1 cellular context compared by ENCODE assay signal in genomic region chr2:187415449-187415848, GRCh38.
TF ChIP-seq lines count a peak whose summit lies in the region.

No MANE protein-coding gene starts in this region.

TF ChIP-seq in HepG2, 621 proteins besides CTCF, POLR2A, EP300 and RAD21:
- TF ChIP-seq NPAS2 (CRISPR knock-in tag; IDR thresholded peaks at IDR 0.05; ENCODE audit: borderline replicate concordance), result no peak
- peak; percentile 51; the same call in 1 of the 2 replicates for TF ChIP-seq ATF7 (IDR thresholded peaks at IDR 0.05)
- no peak for TF ChIP-seq ATF7 (CRISPR knock-in tag; IDR thresholded peaks at IDR 0.05)
- TF ChIP-seq CREB1 (IDR thresholded peaks at IDR 0.05), result peak; percentile 83
- TF ChIP-seq CREB1 (CRISPR knock-in tag; IDR thresholded peaks at IDR 0.05), result no peak
- no peak for TF ChIP-seq MTF1 (CRISPR knock-in tag; IDR thresholded peaks at IDR 0.05)
